Comparison of ENCODE assay signal across 1 cellular context in genomic region chr11:118398797-118399564, GRCh38.
TF ChIP-seq lines count a peak whose summit lies in the region.

No MANE protein-coding gene starts in this region.

TF ChIP-seq in GM12891, 5 proteins besides CTCF, POLR2A, EP300 and RAD21:
- peak; percentile 21; the same call in 1 of the 2 replicates for TF ChIP-seq SPI1 (IDR thresholded peaks at IDR 0.05; ENCODE audit: low read depth, low read length)
- no peak for TF ChIP-seq POU2F2 (IDR thresholded peaks at IDR 0.05; ENCODE audit: low read depth, low read length)
